In genomic region chr11:6736495-6737121, GRCh38 we compare ENCODE assay signal across 1 cellular context.
TF ChIP-seq lines count a peak whose summit lies in the region.

No MANE protein-coding gene starts in this region.

TF ChIP-seq in HepG2, 621 proteins besides CTCF, POLR2A, EP300 and RAD21:
- TF ChIP-seq U2AF2 (IDR thresholded peaks at IDR 0.05; ENCODE audit: low read depth, low read length): no peak
- no peak for TF ChIP-seq SRSF4 (IDR thresholded peaks at IDR 0.05; ENCODE audit: low read depth, low read length, poor library complexity, severe bottlenecking)
- TF ChIP-seq MTA1 (CRISPR knock-in tag; IDR thresholded peaks at IDR 0.05; ENCODE audit: borderline replicate concordance): no peak
